In the genomic region with DNA sequence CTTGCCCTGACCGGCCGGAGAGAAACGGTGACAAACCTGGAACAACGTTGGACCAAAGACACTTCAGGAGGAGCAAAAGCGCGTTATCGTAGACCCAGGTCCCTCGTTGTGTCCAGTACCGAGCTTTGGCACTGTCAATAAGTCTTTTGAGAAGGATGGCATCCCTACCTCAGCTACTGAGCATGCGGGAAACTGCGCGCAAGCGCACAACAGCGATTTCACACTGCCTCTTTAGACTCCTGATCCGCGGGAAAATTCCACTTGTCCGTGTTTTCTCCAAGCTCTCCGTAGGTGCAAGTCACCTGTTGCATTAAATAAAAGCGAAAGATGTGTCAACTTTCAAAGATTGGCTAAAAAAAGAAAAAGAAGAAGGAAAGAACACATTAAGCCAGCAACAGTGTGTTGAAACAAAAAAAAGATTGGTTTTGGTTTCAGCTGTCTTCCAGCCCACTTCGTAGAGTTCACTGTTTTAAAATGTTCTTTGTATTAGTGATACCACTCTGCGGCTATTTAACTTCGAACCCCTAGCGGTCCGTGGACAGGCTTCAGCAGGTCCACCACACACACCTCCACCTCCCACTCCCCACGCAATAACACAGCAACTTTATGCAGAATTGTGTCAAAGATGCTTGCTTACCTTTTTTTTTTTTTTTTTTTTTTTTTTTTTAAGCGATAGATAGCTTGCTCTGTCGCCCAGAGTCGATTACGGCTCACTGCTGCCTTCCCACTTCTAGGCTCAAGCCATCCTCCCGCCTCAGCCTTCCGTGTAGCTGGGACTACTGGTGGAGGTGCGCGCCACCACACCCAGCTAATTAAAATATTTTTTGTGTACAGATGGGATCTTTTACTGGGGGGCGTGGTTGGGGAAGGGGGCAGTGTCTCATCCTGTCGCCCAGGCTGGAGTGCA, we compare ENCODE assay signal across 8 cellular contexts. TPM values are rescaled to one million over a fixed set of nuclear protein-coding genes. Genes with fewer than 3 reads are reported as not detected.
DNase-seq lines count a peak whose midpoint lies in the region; ATAC-seq, FAIRE-seq and TF ChIP-seq lines count a peak whose summit lies in the region.

A gene with protein sequence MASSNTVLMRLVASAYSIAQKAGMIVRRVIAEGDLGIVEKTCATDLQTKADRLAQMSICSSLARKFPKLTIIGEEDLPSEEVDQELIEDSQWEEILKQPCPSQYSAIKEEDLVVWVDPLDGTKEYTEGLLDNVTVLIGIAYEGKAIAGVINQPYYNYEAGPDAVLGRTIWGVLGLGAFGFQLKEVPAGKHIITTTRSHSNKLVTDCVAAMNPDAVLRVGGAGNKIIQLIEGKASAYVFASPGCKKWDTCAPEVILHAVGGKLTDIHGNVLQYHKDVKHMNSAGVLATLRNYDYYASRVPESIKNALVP (minus strand): TSS at position 139 of the 907 bp plus-strand sequence. CDS start 9,942 bp downstream, outside the sequence.

- H4K91ac ChIP-seq in H1 (replicated peaks; ENCODE audit: insufficient read length, low read length): no peak within 1 kb of the TSS
- no peak within 1 kb of the TSS for H4K91ac ChIP-seq in mesenchymal stem cell (ENCODE audit: low read length)

- no peak within 1 kb of the TSS for H3K23ac ChIP-seq in H1 (ENCODE audit: insufficient read length)
- no peak within 1 kb of the TSS for H3K23ac ChIP-seq in mesenchymal stem cell (ENCODE audit: low read length in 2 of 2)

- H2BK15ac ChIP-seq in H1 (ENCODE audit: low read length) (no peak within 1 kb of the TSS), mesenchymal stem cell (ENCODE audit: low read depth, poor library complexity, severe bottlenecking) (no peak within 1 kb of the TSS)

- H2AK5ac ChIP-seq in H1 (ENCODE audit: low read depth, low read length): no peak within 1 kb of the TSS
- no peak within 1 kb of the TSS for H2AK5ac ChIP-seq in mesenchymal stem cell (ENCODE audit: low read length, severe bottlenecking)

- H2BK5ac ChIP-seq in H1 (ENCODE audit: low read depth, low read length) (no peak within 1 kb of the TSS), mesenchymal stem cell (ENCODE audit: low read depth, low read length, poor library complexity, severe bottlenecking) (no peak within 1 kb of the TSS)

- H3K56ac ChIP-seq in H1 (replicated peaks; ENCODE audit: insufficient read length, low read depth, low read length): no peak within 1 kb of the TSS

- H4K8ac ChIP-seq in H1 (ENCODE audit: extremely low read depth, insufficient read depth, low read length) (no peak within 1 kb of the TSS), mesenchymal stem cell (ENCODE audit: low read length) (peak within 1 kb of the TSS; percentile 72)

- WGBS in H1 (ENCODE audit: extremely low coverage in 1 of 2, insufficient coverage in 1 of 2, insufficient read length in 1 of 2, insufficient replicate concordance in 2 of 2, low coverage in 1 of 2, low lambda C conversion rate in 2 of 2, missing lambda C conversion rate in 1 of 2), 2 experiments: 11% methylated on average over 31 of the region's 35 CpGs; no CpG with 5 or more reads in 1 of the 2 experiments
- under 1% methylated on average over 19 of the region's 35 CpGs for WGBS in mesenchymal stem cell

- POLR2A ChIA-PET in H1 (lab: Charles Lee; ENCODE audit: partially characterized antibody): interaction anchor here (1.1 to 2.6 kb wide), 2 partner anchors 44 to 256 kb away, joined by 3 to 7 read pairs; a partner anchor contains a TSS

- no peak within 1 kb of the TSS for H4K5ac ChIP-seq in H1 (ENCODE audit: insufficient read length, low read depth, low read length)

- H3K27ac ChIP-seq in H1 (ENCODE audit: low read depth, low read length): no peak within 1 kb of the TSS
- H3K27ac ChIP-seq in mesenchymal stem cell (ENCODE audit: low read length, poor library complexity, severe bottlenecking): peak within 1 kb of the TSS; percentile 6

- H3K36me3 ChIP-seq in H1 (ENCODE audit: control insufficient read depth in 2 of 4, insufficient read depth in 4 of 4, low read length in 3 of 4) (no peaks in the 10 kb centered on the region), mesenchymal stem cell (ENCODE audit: control insufficient read depth in 1 of 2, insufficient read depth in 2 of 2, low read depth in 1 of 2, low read length in 2 of 2) (no peaks in the 10 kb centered on the region)

- no peak for TF ChIP-seq CTCF in H1 (IDR thresholded peaks at IDR 0.05; ENCODE audit: control extremely low read depth in 1 of 3, insufficient read depth in 1 of 3, low read depth in 1 of 3, low read length in 3 of 3)

- TF ChIP-seq POLR2A in H1 (IDR thresholded peaks at IDR 0.05; ENCODE audit: control extremely low read depth in 1 of 2, low read depth in 2 of 2, low read length in 2 of 2): peak in 1 of 2 experiments; percentile 38; a peak in 1 of 3 replicates

- CTCF ChIA-PET in H1 (lab: Charles Lee; ENCODE audit: partially characterized antibody): interaction anchor here (0.5 to 1.9 kb wide), 13 partner anchors 9 to 268 kb away, joined by 3 to 6 read pairs (median 3); a partner anchor contains a TSS

- H3K4me2 ChIP-seq in H1 (ENCODE audit: insufficient read depth in 1 of 2, low read depth in 2 of 2, low read length in 2 of 2): peak within 1 kb of the TSS; percentile 52 to 85
- peak within 1 kb of the TSS; percentile 87 for H3K4me2 ChIP-seq in mesenchymal stem cell (ENCODE audit: low read length, poor library complexity, severe bottlenecking)

- no peak within 1 kb of the TSS for H3K14ac ChIP-seq in H1 (ENCODE audit: insufficient read length)
- H3K14ac ChIP-seq in mesenchymal stem cell (ENCODE audit: low read length in 2 of 2): no peak within 1 kb of the TSS

- peaks cover 9% of the 10 kb centered on the region for H3K23me2 ChIP-seq in H1 (ENCODE audit: low read depth, low read length)

- no peak within 1 kb of the TSS for H3K4ac ChIP-seq in H1 (replicated peaks; ENCODE audit: insufficient read length, low read depth, low read length)
- H3K4ac ChIP-seq in mesenchymal stem cell (ENCODE audit: low read depth in 1 of 2, low read length in 2 of 2): no peak within 1 kb of the TSS

- no peak for TF ChIP-seq EP300 in H1 (IDR thresholded peaks at IDR 0.05; ENCODE audit: borderline replicate concordance in 1 of 2, low read depth in 2 of 2, low read length in 2 of 2)

- H3K18ac ChIP-seq in H1 (ENCODE audit: extremely low read depth, low read length) (no peak within 1 kb of the TSS; the same call in none of the 2 replicates), mesenchymal stem cell (ENCODE audit: low read depth in 1 of 2, low read length in 2 of 2) (peak within 1 kb of the TSS in 1 of 2 experiments; percentile 64)

- H2AFZ ChIP-seq in H1 (ENCODE audit: low read length): peak within 1 kb of the TSS; percentile 47; the same call in 1 of the 2 replicates
- H2AFZ ChIP-seq in mesenchymal stem cell (ENCODE audit: low read depth, low read length): peak within 1 kb of the TSS; percentile 47

- no peaks in the 10 kb centered on the region; a peak in 1 of 7 replicates for H3K4me1 ChIP-seq in H1 (replicated peaks in 1 of 4; ENCODE audit: control insufficient read depth in 3 of 4, insufficient read depth in 4 of 4, low read length in 3 of 4)
- peaks cover 9% of the 10 kb centered on the region for H3K4me1 ChIP-seq in mesenchymal stem cell (ENCODE audit: control insufficient read depth, insufficient read depth, low read depth, low read length)

- H3K9ac ChIP-seq in H1 (replicated peaks in 1 of 4; ENCODE audit: extremely low read depth in 1 of 4, low read depth in 3 of 4, low read length in 3 of 4) (peak within 1 kb of the TSS in 3 of 4 experiments; percentile 15 to 71 (median 20); a peak in 2 of 7 replicates), mesenchymal stem cell (ENCODE audit: low read length) (peak within 1 kb of the TSS; percentile 90)

- H2BK20ac ChIP-seq in H1 (ENCODE audit: low read length): no peak within 1 kb of the TSS

- ATAC-seq in GM21360 (IDR thresholded peaks at IDR 0.05; ENCODE audit: unreplicated experiment): peak; percentile 60

- H3K27me3 ChIP-seq in H1 (replicated peaks in 1 of 4; ENCODE audit: control insufficient read depth in 3 of 4, extremely low read depth in 1 of 4, insufficient read depth in 3 of 4, low read length in 3 of 4) (no peaks in the 10 kb centered on the region), mesenchymal stem cell (ENCODE audit: control insufficient read depth in 1 of 2, insufficient read depth in 1 of 2, low read length in 2 of 2) (no peaks in the 10 kb centered on the region)

- H3K4me3 ChIP-seq in H1 (ENCODE audit: extremely low read depth in 1 of 4, insufficient read depth in 2 of 4, low read depth in 3 of 4, low read length in 4 of 4) (peak within 1 kb of the TSS; percentile 70 to 86 (median 82)), mesenchymal stem cell (ENCODE audit: insufficient read depth in 1 of 2, low read depth in 1 of 2, low read length in 2 of 2) (peak within 1 kb of the TSS; percentile 78 to 87)

- H2BK120ac ChIP-seq in H1 (replicated peaks; ENCODE audit: low read depth, low read length) (no peak within 1 kb of the TSS), mesenchymal stem cell (ENCODE audit: low read depth, low read length) (no peak within 1 kb of the TSS)

- H3K79me1 ChIP-seq in H1 (ENCODE audit: low read depth, low read length): no peaks in the 10 kb centered on the region; the same call in 1 of the 2 replicates
- peaks cover 13% of the 10 kb centered on the region for H3K79me1 ChIP-seq in mesenchymal stem cell (replicated peaks; ENCODE audit: low read length, poor library complexity, severe bottlenecking)

- FAIRE-seq in H1 (lab: Jason Lieb, UNC): peak; percentile 94

- H3K9me3 ChIP-seq in H1 (ENCODE audit: insufficient read depth in 2 of 2, low read depth in 1 of 2, low read length in 1 of 2) (no peaks in the 10 kb centered on the region), mesenchymal stem cell (ENCODE audit: control insufficient read depth, low read length) (no peaks in the 10 kb centered on the region)

- H3K79me2 ChIP-seq in H1 (ENCODE audit: control insufficient read depth in 1 of 2, insufficient read depth in 2 of 2, low read length in 2 of 2): no peaks in the 10 kb centered on the region; a peak in 1 of 4 replicates

- H2BK12ac ChIP-seq in H1 (ENCODE audit: low read depth, low read length) (no peak within 1 kb of the TSS), mesenchymal stem cell (ENCODE audit: low read length in 2 of 2) (no peak within 1 kb of the TSS)

- TF ChIP-seq RAD21 in H1 (IDR thresholded peaks at IDR 0.05 in 1 of 2, conservative IDR thresholded peaks at IDR 0.05 in 1 of 2; ENCODE audit: low read depth in 2 of 2, low read length in 2 of 2): no peak

- H4K20me1 ChIP-seq in H1 (replicated peaks in 1 of 2; ENCODE audit: control insufficient read depth in 1 of 2, insufficient read depth in 2 of 2, low read length in 2 of 2): no peaks in the 10 kb centered on the region

- DNase-seq in COR-L47 (lab: John Stamatoyannopoulos, UW) (peak; percentile 94), HT1080 (ENCODE audit: low read depth) (peak; percentile 88), NOMO-1 treated with DMSO at 0.1 percent for 48 hours (lab: John Stamatoyannopoulos, UW; ENCODE audit: unreplicated experiment) (peak; percentile 96), H1 (ENCODE audit: low read depth in 1 of 2, low spot score in 2 of 2) (peak; percentile 94 to 99), mesenchymal stem cell (peak; percentile 92)
- peak; percentile 95 to 96 for DNase-seq in activated CD8-positive, alpha-beta memory T cell treated with anti-CD3 and anti-CD28 coated beads for 4 hours (ENCODE audit: low read depth in 2 of 2)
- DNase-seq in stimulated activated CD8-positive, alpha-beta memory T cell treated with anti-CD3 and anti-CD28 coated beads, Interleukin-12 subunit alpha, Interleukin-12 subunit beta, amount 100 ng/mL, for 4 hours (ENCODE audit: low read depth): peak; percentile 92

RNA-seq across cellular contexts. Expression of the gene that starts here (rescaled TPM):
- total RNA-seq in HT1080 (2014; rRNA removed; shearing (Covaris generic)): 27.4 and 29.2 TPM in 2 replicates
- 13.6 and 15.0 TPM in 2 replicates for polyA plus RNA-seq in HT1080 (2015; cell fraction: cytosol; rRNA removed)
- 17.9 and 18.6 TPM in 2 replicates for polyA plus RNA-seq in HT1080 (2015; cell fraction: nucleus; rRNA removed)
- total RNA-seq in H1 (2021; fragmentation: NEBNext Ultra II Directional; extraction: Animal tissue kit (Norgen Biotek cat#: 25700)): 15.2 and 16.3 TPM in 2 replicates
- polyA plus RNA-seq in H1 (2011; rRNA removed): 13.0 and 13.2 TPM in 2 replicates
- 16.4 TPM for polyA plus RNA-seq in H1 (2011; cell fraction: cytosol; rRNA removed)
- polyA plus RNA-seq in H1 (2011; cell fraction: nucleus; rRNA removed): 8.5 TPM
- 14.4 to 23.8 TPM (median 18.0 TPM) in 4 replicates for polyA plus RNA-seq in H1 (2012, experiment 1 of 2)
- 3.5 TPM for polyA plus RNA-seq in H1 (2012, experiment 2 of 2)
- polyA plus RNA-seq in H1 (2013, experiment 1 of 2): 9.9 TPM
- polyA plus RNA-seq in H1 (2013, experiment 2 of 2): 10.8 TPM
- polyA minus RNA-seq in H1 (2011; rRNA and poly(A)+ RNA removed): 60.0 and 70.0 TPM in 2 replicates
- 9.3 TPM for polyA minus RNA-seq in H1 (2011; cell fraction: cytosol; rRNA and poly(A)+ RNA removed)
- polyA minus RNA-seq in H1 (2011; cell fraction: nucleus; rRNA and poly(A)+ RNA removed): 15.6 TPM
- 16.8 TPM for polyA plus RNA-seq in mesenchymal stem cell (2013, experiment 1 of 2)
- 17.3 TPM for polyA plus RNA-seq in mesenchymal stem cell (2013, experiment 2 of 2)
